In genomic region chr10:102085336-102085735, GRCh38 we compare ENCODE assay signal across 18 cellular contexts.
"Had no signal": no experiment of that assay in that cellular context is flagged by ENCODE, and none has a peak within 500 bp of the region (broad histone marks: within the 10 kb centered on the region; RNA-seq: fewer than 3 reads in every experiment).

No MANE protein-coding gene starts in this region.

- H3K27ac Mint-ChIP-seq: endodermal cell; naive thymus-derived CD4-positive, alpha-beta T cell had no signal

- H3K4me3 Mint-ChIP-seq: endodermal cell; naive thymus-derived CD4-positive, alpha-beta T cell had no signal

- DNase-seq: effector CD4-positive, alpha-beta T cell; endodermal cell; erythroblast; glutamatergic neuron; islet precursor cell; mammary epithelial cell; naive thymus-derived CD4-positive, alpha-beta T cell; sigmoid colon; stimulated activated CD4-positive, alpha-beta T cell treated with anti-CD3 and anti-CD28 coated beads, Interleukin-2, amount 100 ng/mL, for 24 hours; stimulated activated CD4-positive, alpha-beta T cell treated with anti-CD3 and anti-CD28 coated beads, Interleukin-4, amount 100 ng/mL, for 4 hours; stimulated activated naive CD4-positive, alpha-beta T cell; stomach; substantia nigra; transverse colon had no signal

- H3K36me3 ChIP-seq: sigmoid colon, stomach, thoracic aorta, transverse colon had no signal

- H3K27me3 ChIP-seq: sigmoid colon, stomach, transverse colon had no signal

- H3K4me3 ChIP-seq: coronary artery, sigmoid colon, skin epidermis, stomach, thoracic aorta, transverse colon had no signal

- H3K27ac ChIP-seq: coronary artery, sigmoid colon, skin epidermis, stomach, thoracic aorta, transverse colon had no signal

- ATAC-seq: left lobe of liver; naive thymus-derived CD4-positive, alpha-beta T cell had no signal

- H3K27me3 Mint-ChIP-seq: naive thymus-derived CD4-positive, alpha-beta T cell had no signal

- H3K9me3 Mint-ChIP-seq: naive thymus-derived CD4-positive, alpha-beta T cell had no signal

- H3K9me3 ChIP-seq: sigmoid colon, stomach, thoracic aorta, transverse colon had no signal
